9 cellular contexts compared by ENCODE assay signal in the genomic region with DNA sequence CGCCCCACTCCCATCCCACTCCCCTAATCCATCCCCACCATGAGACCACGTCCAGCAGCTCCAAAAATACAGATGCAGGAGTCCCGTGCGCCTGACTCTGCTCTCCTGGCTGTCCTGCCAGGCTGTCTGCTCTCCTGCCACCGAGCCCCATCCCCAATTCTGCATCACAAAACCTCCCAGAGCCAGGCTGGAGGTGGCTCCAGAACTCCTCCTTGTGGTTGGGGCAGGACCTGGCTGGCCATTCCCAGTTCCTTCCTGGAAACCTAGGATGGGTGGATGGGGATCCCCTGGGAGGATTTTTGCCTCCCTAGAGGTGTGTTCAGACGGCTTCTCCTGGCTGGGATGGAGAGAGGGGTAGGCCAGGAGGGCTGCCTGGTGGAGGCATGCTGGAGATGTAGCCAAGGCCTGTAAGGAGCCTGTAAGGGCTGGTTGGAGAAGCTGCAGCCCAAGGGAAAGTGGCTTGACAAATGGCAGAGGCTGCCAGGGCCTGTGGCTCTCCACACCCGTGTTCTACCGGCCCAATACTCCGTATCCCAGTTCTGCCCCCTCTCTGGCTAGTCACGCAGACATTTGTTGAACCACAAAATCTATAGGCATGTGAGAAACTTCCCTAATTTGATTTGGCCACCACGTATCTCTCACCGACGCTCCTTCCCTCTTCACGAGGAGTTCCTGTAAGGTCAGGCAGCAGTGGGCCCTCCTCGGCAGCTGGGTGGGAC.
DNase-seq lines count a peak whose midpoint lies in the region; ATAC-seq and TF ChIP-seq lines count a peak whose summit lies in the region.
"Had no signal": no experiment of that assay in that cellular context is flagged by ENCODE, and none has a peak within 500 bp of the region (broad histone marks: within the 10 kb centered on the region; RNA-seq: fewer than 3 reads in every experiment).

No MANE protein-coding gene starts in this region.

- TF ChIP-seq CTCF in GM10248 (IDR thresholded peaks at IDR 0.05; ENCODE audit: control extremely low read depth, extremely low read depth, low read depth, missing control alignments) (peak; percentile 25), choroid plexus epithelial cell (conservative IDR thresholded peaks at IDR 0.05; ENCODE audit: low read depth, low read length) (peak; percentile 44), neural progenitor cell (IDR thresholded peaks at IDR 0.05) (peak; percentile 38), Peyer's patch (IDR thresholded peaks at IDR 0.05) (peak in 1 of 6 experiments; percentile 9)

- POLR2A ChIA-PET in GM10248 (lab: Yijun Ruan, JAX), result no interaction called here
- POLR2A ChIA-PET in CD4-positive, alpha-beta memory T cell (lab: Charles Lee; ENCODE audit: partially characterized antibody), result no interaction called here

- H3K4me1 ChIP-seq in neural progenitor cell (peaks cover 6% of the 10 kb centered on the region), Peyer's patch (no peaks in the 10 kb centered on the region)
- H3K4me1 ChIP-seq in CD4-positive, alpha-beta memory T cell (ENCODE audit: insufficient read depth, low read length), result no peaks in the 10 kb centered on the region
- H3K4me1 ChIP-seq: body of pancreas had no signal

- no peaks in the 10 kb centered on the region for H3F3A ChIP-seq in neural progenitor cell (ENCODE audit: low read depth)

- no peaks in the 10 kb centered on the region for H3K27me3 ChIP-seq in neural progenitor cell
- no peaks in the 10 kb centered on the region for H3K27me3 ChIP-seq in Peyer's patch
- H3K27me3 ChIP-seq in CD4-positive, alpha-beta memory T cell (ENCODE audit: insufficient read depth, low read length), result no peaks in the 10 kb centered on the region
- H3K27me3 ChIP-seq: body of pancreas had no signal

- no peak overlapping the region for H3K27ac Mint-ChIP-seq in neural progenitor cell
- H3K27ac Mint-ChIP-seq in CD4-positive, alpha-beta memory T cell, result no peak overlapping the region
- H3K27ac Mint-ChIP-seq: T-helper 1 cell treated with Interleukin-12 subunit alpha and Interleukin-12 subunit beta and Interleukin-4 antibody, amounts not matched to agents 30 μg/mL and 1 μg/mL, for 36 hours had no signal

- no peak for TF ChIP-seq POLR2A in Peyer's patch (IDR thresholded peaks at IDR 0.05)
- no peak for TF ChIP-seq POLR2A in GM18505 (IDR thresholded peaks at IDR 0.05; ENCODE audit: borderline replicate concordance, extremely low read depth, insufficient read depth, insufficient read length)

- H2AFZ ChIP-seq in neural progenitor cell (replicated peaks), result no peak overlapping the region

- H3K27ac ChIP-seq in neural progenitor cell, result no peak overlapping the region
- H3K27ac ChIP-seq in Peyer's patch, result no peak overlapping the region
- H3K27ac ChIP-seq in CD4-positive, alpha-beta memory T cell (ENCODE audit: low read depth, low read length), result no peak overlapping the region
- H3K27ac ChIP-seq: body of pancreas had no signal

- no peaks in the 10 kb centered on the region for H4K20me1 ChIP-seq in neural progenitor cell (ENCODE audit: low read depth)

- H3K4me2 ChIP-seq in neural progenitor cell, result no peak overlapping the region

- peaks cover 6% of the 10 kb centered on the region for H3K27me3 Mint-ChIP-seq in neural progenitor cell (ENCODE audit: insufficient read depth, low read depth)
- peaks cover 0 to 6% of the 10 kb centered on the region in 2 donors for H3K27me3 Mint-ChIP-seq in CD4-positive, alpha-beta memory T cell

- H3K36me3 Mint-ChIP-seq in neural progenitor cell, result no peaks in the 10 kb centered on the region
- H3K36me3 Mint-ChIP-seq in CD4-positive, alpha-beta memory T cell, result no peaks in the 10 kb centered on the region

- H3K4me3 Mint-ChIP-seq in neural progenitor cell, result no peak overlapping the region
- H3K4me3 Mint-ChIP-seq in CD4-positive, alpha-beta memory T cell, result no peak overlapping the region
- H3K4me3 Mint-ChIP-seq: T-helper 1 cell treated with Interleukin-12 subunit alpha and Interleukin-12 subunit beta and Interleukin-4 antibody, amounts not matched to agents 30 μg/mL and 1 μg/mL, for 36 hours had no signal

- peaks cover 2% of the 10 kb centered on the region for H3K4me1 Mint-ChIP-seq in neural progenitor cell
- H3K4me1 Mint-ChIP-seq in CD4-positive, alpha-beta memory T cell, result no peaks in the 10 kb centered on the region

- no peaks in the 10 kb centered on the region for H3K79me2 ChIP-seq in neural progenitor cell (ENCODE audit: low read depth)

- H3K4me3 ChIP-seq in choroid plexus epithelial cell (ENCODE audit: low read depth, low read length) (no peak overlapping the region), neural progenitor cell (no peak overlapping the region), Peyer's patch (no peak overlapping the region)
- H3K4me3 ChIP-seq in CD4-positive, alpha-beta memory T cell (ENCODE audit: low read length in 2 of 2), result no peak overlapping the region
- H3K4me3 ChIP-seq: body of pancreas had no signal

- H3K9ac ChIP-seq in neural progenitor cell, result no peak overlapping the region

- DNase-seq in GM10248 (ENCODE audit: extremely low spot score) (no peak), MV-4-11 (lab: John Stamatoyannopoulos, UW) (peak; percentile 81), choroid plexus epithelial cell (ENCODE audit: low read depth) (no peak), neural progenitor cell (ENCODE audit: low spot score) (no peak), Peyer's patch (no peak)
- no peak for DNase-seq in CD4-positive, alpha-beta memory T cell

- no peaks in the 10 kb centered on the region for H3K36me3 ChIP-seq in neural progenitor cell
- H3K36me3 ChIP-seq in Peyer's patch, result no peaks in the 10 kb centered on the region
- H3K36me3 ChIP-seq in CD4-positive, alpha-beta memory T cell (ENCODE audit: insufficient read depth, low read length), result no peaks in the 10 kb centered on the region

- H3K9me3 Mint-ChIP-seq in neural progenitor cell, result no peaks in the 10 kb centered on the region
- no peaks in the 10 kb centered on the region for H3K9me3 Mint-ChIP-seq in CD4-positive, alpha-beta memory T cell
- H3K9me3 Mint-ChIP-seq: T-helper 1 cell treated with Interleukin-12 subunit alpha and Interleukin-12 subunit beta and Interleukin-4 antibody, amounts not matched to agents 30 μg/mL and 1 μg/mL, for 36 hours had no signal

- ATAC-seq in GM18505 (IDR thresholded peaks at IDR 0.05; ENCODE audit: unreplicated experiment), result no peak
- ATAC-seq: body of pancreas had no signal

- intact Hi-C loops in CD4-positive, alpha-beta memory T cell (cut with micrococcal nuclease), result loop anchor here (2.0 kb wide), 1 partner anchor 143 kb away; no protein-coding TSS in a partner anchor

- no peaks in the 10 kb centered on the region for H3K9me3 ChIP-seq in neural progenitor cell (ENCODE audit: low read depth)
- no peaks in the 10 kb centered on the region for H3K9me3 ChIP-seq in Peyer's patch
- H3K9me3 ChIP-seq in CD4-positive, alpha-beta memory T cell (ENCODE audit: control insufficient read depth in 1 of 2, low read length in 2 of 2), result no peaks in the 10 kb centered on the region
- H3K9me3 ChIP-seq: body of pancreas had no signal

- CTCF ChIA-PET in GM10248 (lab: Yijun Ruan, JAX), result interaction anchor here (1.0 to 2.7 kb wide), 8 partner anchors 13 to 142 kb away, joined by 3 to 20 read pairs (median 3); no protein-coding TSS in a partner anchor
- CTCF ChIA-PET in CD4-positive, alpha-beta memory T cell (lab: Charles Lee; ENCODE audit: partially characterized antibody), result no interaction called here
